Comparison of ENCODE assay signal across 12 cellular contexts in the genomic region with DNA sequence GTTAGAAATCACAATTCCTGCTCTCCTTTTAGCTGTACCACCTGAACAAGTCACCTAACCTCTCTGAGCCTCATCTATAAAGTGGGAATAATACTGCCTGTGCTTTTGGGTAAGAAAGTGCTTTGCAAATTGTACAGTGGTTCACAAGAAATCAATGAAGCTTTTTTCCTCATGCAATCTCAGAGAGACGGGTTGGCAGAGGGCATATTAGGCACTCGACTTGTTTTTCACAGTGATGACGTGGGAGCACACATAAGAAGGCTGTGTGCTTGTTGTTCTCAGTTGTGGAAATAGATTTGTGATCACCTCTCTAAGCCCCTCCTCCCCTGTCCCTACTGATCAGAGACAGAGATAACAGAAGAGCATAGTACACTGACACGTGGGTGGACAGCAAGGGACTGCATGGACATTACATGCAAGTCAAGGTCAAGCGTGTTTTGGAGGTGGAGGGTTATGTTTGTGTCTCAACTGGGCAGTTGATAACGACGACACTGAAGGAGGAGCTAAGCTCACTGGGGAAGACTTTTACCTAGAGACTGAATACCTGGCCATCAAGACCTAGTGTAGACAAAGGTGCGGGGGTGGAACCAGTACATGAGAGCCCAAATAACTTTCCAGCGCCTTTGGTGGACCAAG. TPM values are rescaled to one million over a fixed set of nuclear protein-coding genes. Genes with fewer than 3 reads are reported as not detected.
A peak's percentile ranks its signal among the peaks of the same experiment; 100 is the strongest.
DNase-seq lines count a peak whose midpoint lies in the region; ATAC-seq and TF ChIP-seq lines count a peak whose summit lies in the region.
"Had no signal": no experiment of that assay in that cellular context is flagged by ENCODE, and none has a peak within 500 bp of the region (broad histone marks: within the 10 kb centered on the region; RNA-seq: fewer than 3 reads in every experiment).

No MANE protein-coding gene starts in this region.

- H3K36me3 Mint-ChIP-seq in MCF 10A (ENCODE audit: insufficient read depth, unreplicated experiment) (no peaks in the 10 kb centered on the region), T-cell (no peaks in the 10 kb centered on the region)

- no peaks in the 10 kb centered on the region for H3K27me3 ChIP-seq in mammary epithelial cell (ENCODE audit: insufficient read depth, low read length)
- H3K27me3 ChIP-seq in liver (ENCODE audit: control insufficient read depth in 4 of 4, insufficient read depth in 4 of 4, low read length in 3 of 4) = no peaks in the 10 kb centered on the region
- H3K27me3 ChIP-seq in tibial nerve = no peaks in the 10 kb centered on the region

- dilution Hi-C loops in mammary epithelial cell (cut with HindIII; ENCODE audit: low sequenced_read_pairs) = no loop called here

- ATAC-seq in T-cell (replicated peaks in 1 of 4) (no peak), HG03565 (IDR thresholded peaks at IDR 0.05; ENCODE audit: unreplicated experiment) (no peak), GM18498 (IDR thresholded peaks at IDR 0.05; ENCODE audit: unreplicated experiment) (no peak)

- intact Hi-C loops in mammary epithelial cell (cut with micrococcal nuclease) (no loop called here), MCF 10A (cut with micrococcal nuclease) (no loop called here)

- no peak for DNase-seq in mammary epithelial cell
- no peak for DNase-seq in MCF 10A (ENCODE audit: unreplicated experiment)
- no peak for DNase-seq in T-cell
- no peak for DNase-seq in tibial nerve (ENCODE audit: low spot score in 2 of 2)
- no peak for DNase-seq in NCI-H345 treated with DMSO at 0.1 percent for 48 hours (lab: John Stamatoyannopoulos, UW; ENCODE audit: unreplicated experiment)
- DNase-seq: GDM1, GOT3, NCI-H1930 had no signal

- in situ Hi-C loops in mammary epithelial cell (cut with MboI; ENCODE audit: low sequenced_read_pairs in 2 of 2) = no loop called here

- H3K4me1 ChIP-seq in mammary epithelial cell (ENCODE audit: insufficient read depth, low read length) (peaks cover 20% of the 10 kb centered on the region), liver (ENCODE audit: control insufficient read depth in 4 of 4, insufficient read depth in 4 of 4, low read length in 3 of 4) (peaks cover 1 to 42% (median 22%) of the 10 kb centered on the region in 4 donors), tibial nerve (peaks cover 0 to 39% (median 11%) of the 10 kb centered on the region in 4 donors)

- TF ChIP-seq CTCF in mammary epithelial cell (conservative IDR thresholded peaks at IDR 0.05 in 1 of 2, IDR thresholded peaks at IDR 0.05 in 1 of 2; ENCODE audit: extremely low read depth in 1 of 2, insufficient read depth in 1 of 2, low read depth in 1 of 2, low read length in 2 of 2) (no peak), MCF 10A (IDR thresholded peaks at IDR 0.05; ENCODE audit: unreplicated experiment) (no peak), liver (IDR thresholded peaks at IDR 0.05; ENCODE audit: low read depth, low read length, missing input control) (no peak), tibial nerve (IDR thresholded peaks at IDR 0.05) (no peak)

- no peak overlapping the region for H3K4me3 ChIP-seq in mammary epithelial cell (replicated peaks in 1 of 3; ENCODE audit: insufficient read depth in 1 of 3, low read depth in 2 of 3, low read length in 3 of 3)
- H3K4me3 ChIP-seq in liver (ENCODE audit: low read depth in 1 of 3, low read length in 3 of 3) = peak overlapping the region in 2 of 3 donors; percentile 61 to 65
- H3K4me3 ChIP-seq in tibial nerve = no peak overlapping the region

- H3K4me2 ChIP-seq in mammary epithelial cell (ENCODE audit: insufficient read depth, low read depth, low read length) = no peak overlapping the region

- CTCF ChIA-PET in mammary epithelial cell (lab: Charles Lee; ENCODE audit: low non-redundant PET) (no interaction called here), MCF 10A (lab: Yijun Ruan, JAX) (interaction anchor here (0.6 to 4.6 kb wide), 7 partner anchors 9 to 88 kb away, joined by 3 to 40 read pairs (median 7); no protein-coding TSS in a partner anchor), T-cell (lab: Charles Lee) (interaction anchor here in 1 of 2 donors (0.9 kb wide), 1 partner anchor 26 kb away, joined by 3 read pairs; no protein-coding TSS in a partner anchor)

- no peaks in the 10 kb centered on the region for H3K27me3 Mint-ChIP-seq in MCF 10A (ENCODE audit: insufficient read depth, unreplicated experiment)
- peaks cover 7 to 11% of the 10 kb centered on the region in 2 donors for H3K27me3 Mint-ChIP-seq in T-cell

- no peaks in the 10 kb centered on the region for H3K9me3 ChIP-seq in mammary epithelial cell (replicated peaks; ENCODE audit: insufficient read depth, low read length)
- H3K9me3 ChIP-seq in liver (ENCODE audit: control insufficient read depth in 4 of 4, low read length in 3 of 4) = no peaks in the 10 kb centered on the region
- no peaks in the 10 kb centered on the region for H3K9me3 ChIP-seq in tibial nerve

- peaks cover 29% of the 10 kb centered on the region for H3K79me2 ChIP-seq in mammary epithelial cell (ENCODE audit: insufficient read depth, low read length)

- H3K27ac ChIP-seq in mammary epithelial cell (ENCODE audit: insufficient read depth, low read depth, low read length) = no peak overlapping the region
- H3K27ac ChIP-seq in liver (ENCODE audit: low read depth in 1 of 2, low read length in 2 of 2) = peak overlapping the region; percentile 92 to 97
- peak overlapping the region; percentile 70 to 96 (median 80) for H3K27ac ChIP-seq in tibial nerve

- H3K4me1 Mint-ChIP-seq in MCF 10A (ENCODE audit: insufficient read depth, unreplicated experiment) (peaks cover 26% of the 10 kb centered on the region), T-cell (peaks cover 5 to 13% (median 11%) of the 10 kb centered on the region in 3 donors)

- peak in 1 of 2 donors; percentile 74 for TF ChIP-seq EP300 in tibial nerve (IDR thresholded peaks at IDR 0.05)

- H4K20me1 ChIP-seq in mammary epithelial cell (ENCODE audit: insufficient read depth, low read length) = no peaks in the 10 kb centered on the region

- BruUV-seq in mammary epithelial cell (replicated peaks; lab: Mats Ljungman, UMichigan) (no TSS peak), MCF 10A (replicated peaks; lab: Mats Ljungman, UMichigan) (no TSS peak)

- H3K36me3 ChIP-seq in mammary epithelial cell (ENCODE audit: insufficient read depth, low read length) = peaks cover 3% of the 10 kb centered on the region
- no peaks in the 10 kb centered on the region for H3K36me3 ChIP-seq in liver (ENCODE audit: control insufficient read depth in 4 of 4, insufficient read depth in 3 of 4, low read depth in 1 of 4, low read length in 3 of 4)
- no peaks in the 10 kb centered on the region for H3K36me3 ChIP-seq in tibial nerve

- peak overlapping the region; percentile 84 for H2AFZ ChIP-seq in mammary epithelial cell (ENCODE audit: low read depth, low read length)

- POLR2A ChIA-PET in MCF 10A (lab: Yijun Ruan, JAX) = interaction anchor here (0.7 to 1.7 kb wide), 4 partner anchors 9 to 28 kb away, joined by 3 to 5 read pairs (median 4); no protein-coding TSS in a partner anchor
- POLR2A ChIA-PET in T-cell (lab: Charles Lee) = no interaction called here

- H3K9ac ChIP-seq in mammary epithelial cell (ENCODE audit: insufficient read depth, low read length) = no peak overlapping the region
- H3K9ac ChIP-seq in liver (ENCODE audit: low read depth in 1 of 2, low read length in 2 of 2) = peak overlapping the region; percentile 45 to 97

- peak; percentile 31 to 61 for TF ChIP-seq RAD21 in liver (IDR thresholded peaks at IDR 0.05)

- H3K27ac Mint-ChIP-seq in MCF 10A (ENCODE audit: low read depth, unreplicated experiment) (no peak overlapping the region), T-cell (no peak overlapping the region)

- WGBS in mammary epithelial cell (ENCODE audit: low coverage, missing lambda C conversion rate) = 90% methylated on average over 8 of the region's 9 CpGs
- WGBS in liver = 26% methylated on average over 9 of the region's 9 CpGs
- 63 to 68% methylated on average over 8 to 9 of the region's 9 CpGs for WGBS in tibial nerve, 2 donors

- H3K9me3 Mint-ChIP-seq in MCF 10A (ENCODE audit: unreplicated experiment) (no peaks in the 10 kb centered on the region), T-cell (no peaks in the 10 kb centered on the region)
- H3K9me3 Mint-ChIP-seq: CD14-positive monocyte had no signal

- H3K4me3 Mint-ChIP-seq in MCF 10A (ENCODE audit: unreplicated experiment) (no peak overlapping the region), T-cell (peak overlapping the region; percentile 7 to 84 (median 11))

- TF ChIP-seq POLR2A in tibial nerve (IDR thresholded peaks at IDR 0.05) = peak in 1 of 2 donors; percentile 31

TF ChIP-seq in liver, 16 proteins besides CTCF, POLR2A, EP300 and RAD21 (continues in another document):
- TF ChIP-seq YY1 (IDR thresholded peaks at IDR 0.05) = no peak
- peak; percentile 87 to 90 for TF ChIP-seq JUND (IDR thresholded peaks at IDR 0.05)

RNA-seq across cellular contexts. Expression of a gene that starts 1.7 kb away (rescaled TPM):
- total RNA-seq in mammary epithelial cell = 10 to 100 TPM; 59.9 to 81.5 TPM
- polyA plus RNA-seq in mammary epithelial cell = 34.8 TPM
- polyA minus RNA-seq in mammary epithelial cell = 25.3 TPM
- 44.7 and 60.6 TPM in 2 replicates for total RNA-seq in MCF 10A (2022)
- 1 to 10 TPM in 3 of 5 donors, under 1 TPM in 2; 0.40 to 4.7 (median 2.1) TPM for total RNA-seq in T-cell
- 10 to 100 TPM in 1 of 2 donors, 1 to 10 TPM in 1; 6.8 to 54.3 TPM for total RNA-seq in liver
- 10 to 100 TPM; 39.8 to 78.3 TPM for polyA plus RNA-seq in liver
- total RNA-seq in tibial nerve = 100 to 1,000 TPM in 1 of 4 donors, 10 to 100 TPM in 3; 42.5 to 126 (median 61.3) TPM

RNA-seq across cellular contexts. Expression of a gene that starts 51.4 kb away (rescaled TPM):
- total RNA-seq in mammary epithelial cell (10 to 100 TPM in 1 of 2 donors, 1 to 10 TPM in 1; 8.0 to 12.3 TPM), MCF 10A (2022) (11.5 and 13.5 TPM in 2 replicates), T-cell (10 to 100 TPM in 2 of 5 donors, 1 to 10 TPM in 3; 5.2 to 15.6 (median 7.2) TPM), liver (1 to 10 TPM; 4.4 to 6.2 TPM), tibial nerve (1 to 10 TPM; 4.1 to 5.9 (median 5.3) TPM)
- polyA plus RNA-seq in mammary epithelial cell (3.5 TPM), liver (10 to 100 TPM in 1 of 2 donors, 1 to 10 TPM in 1; 4.1 to 12.9 TPM)
- polyA minus RNA-seq in mammary epithelial cell = 4.4 TPM

Comparison
In these comparisons a context has a peak if more than half of its experiments do, and no peak if none do; other contexts are left out.
1. H3K4me3 ChIP-seq: peak in liver (2 of 3); none in mammary epithelial cell (0 of 3) and tibial nerve (0 of 4).